Comparison of ENCODE assay signal across 19 cellular contexts in genomic region chr5:112846556-112846955, GRCh38.
"Had no signal": no experiment of that assay in that cellular context is flagged by ENCODE, and none has a peak within 500 bp of the region (broad histone marks: within the 10 kb centered on the region; RNA-seq: fewer than 3 reads in every experiment).

No MANE protein-coding gene starts in this region.

- ATAC-seq: effector memory CD8-positive, alpha-beta T cell; gastroesophageal sphincter; left colon had no signal

- H3K36me3 ChIP-seq: esophagus squamous epithelium, gastroesophageal sphincter, right atrium auricular region, sigmoid colon, uterus had no signal

- H3K4me1 ChIP-seq: esophagus squamous epithelium, right atrium auricular region, uterus had no signal

- H3K27ac ChIP-seq: esophagus squamous epithelium, gastroesophageal sphincter, right atrium auricular region, sigmoid colon, skin epidermis, uterus had no signal

- H3K9me3 Mint-ChIP-seq: dendritic cell treated with granulocyte-macrophage colony-stimulating factor and Interleukin-4, amounts not matched to agents 40 ng/mL and 50 ng/mL, for 4 days; effector memory CD8-positive, alpha-beta T cell; naive B cell had no signal

- H3K4me3 ChIP-seq: esophagus squamous epithelium, gastroesophageal sphincter, lung, right atrium auricular region, sigmoid colon, skin epidermis, uterus had no signal

- H3K4me3 Mint-ChIP-seq: dendritic cell treated with granulocyte-macrophage colony-stimulating factor and Interleukin-4, amounts not matched to agents 40 ng/mL and 50 ng/mL, for 4 days; effector memory CD8-positive, alpha-beta T cell; naive B cell; type B pancreatic cell had no signal

- H3K27me3 ChIP-seq: esophagus squamous epithelium, gastroesophageal sphincter, right atrium auricular region, sigmoid colon, uterus had no signal

- DNase-seq: effector memory CD8-positive, alpha-beta T cell; esophagus squamous epithelium; foreskin fibroblast; glutamatergic neuron; left colon; left ventricle myocardium superior; mesenchymal stem cell; naive B cell; sigmoid colon; stimulated activated CD4-positive, alpha-beta T cell treated with anti-CD3 and anti-CD28 coated beads, Interleukin-2, amount 100 ng/mL, for 24 hours; stimulated activated CD4-positive, alpha-beta T cell treated with anti-CD3 and anti-CD28 coated beads, Interleukin-4, amount 100 ng/mL, for 4 hours; stimulated activated naive CD4-positive, alpha-beta T cell; uterus had no signal

- H3K27me3 Mint-ChIP-seq: effector memory CD8-positive, alpha-beta T cell; naive B cell; type B pancreatic cell had no signal

- H3K9me3 ChIP-seq: esophagus squamous epithelium, gastroesophageal sphincter, right atrium auricular region, sigmoid colon, uterus had no signal

- H3K27ac Mint-ChIP-seq: dendritic cell treated with granulocyte-macrophage colony-stimulating factor and Interleukin-4, amounts not matched to agents 40 ng/mL and 50 ng/mL, for 4 days; type B pancreatic cell had no signal
